1 cellular context compared by ENCODE assay signal in genomic region chr2:85458611-85459563, GRCh38.
TF ChIP-seq lines count a peak whose summit lies in the region.

No MANE protein-coding gene starts in this region.

TF ChIP-seq in H1, 55 proteins besides CTCF, POLR2A, EP300 and RAD21:
- 0 out of 2 replicates have a peak, but pooled peaks have one; percentile 12 for TF ChIP-seq POU5F1 (IDR thresholded peaks at IDR 0.05; ENCODE audit: low read depth, low read length)
- TF ChIP-seq ASH2L (IDR thresholded peaks at IDR 0.05; ENCODE audit: low read length), result peak; percentile 38
- peak; percentile 72; the same call in 1 of the 2 replicates for TF ChIP-seq TEAD4 (IDR thresholded peaks at IDR 0.05; ENCODE audit: low read depth, low read length)
- no peak for TF ChIP-seq CEBPB (IDR thresholded peaks at IDR 0.05; ENCODE audit: low read depth, low read length)
- peak; percentile 37; the same call in 1 of the 2 replicates for TF ChIP-seq SP1 (IDR thresholded peaks at IDR 0.05; ENCODE audit: low read depth, low read length)
- no peak for TF ChIP-seq E2F6 (IDR thresholded peaks at IDR 0.05)
- TF ChIP-seq HDAC2 (IDR thresholded peaks at IDR 0.05; ENCODE audit: borderline replicate concordance in 1 of 2, low read depth in 2 of 2, low read length in 2 of 2), result 0 out of 4 replicates have a peak, but pooled peaks of 1 of the 2 experiments have one; percentile 74
- 0 out of 2 replicates have a peak, but pooled peaks have one; percentile 67 for TF ChIP-seq TCF12 (IDR thresholded peaks at IDR 0.05; ENCODE audit: low read depth, low read length)
- TF ChIP-seq KDM1A (IDR thresholded peaks at IDR 0.05; ENCODE audit: borderline replicate concordance, low read length), result no peak
- TF ChIP-seq SIN3A (conservative IDR thresholded peaks at IDR 0.05 in 1 of 2, IDR thresholded peaks at IDR 0.05 in 1 of 2; ENCODE audit: low read depth in 1 of 2, low read length in 2 of 2), result 0 out of 4 replicates have a peak, but pooled peaks of 1 of the 2 experiments have one; percentile 60
- TF ChIP-seq RBBP5 (IDR thresholded peaks at IDR 0.05; ENCODE audit: borderline replicate concordance, low read depth, low read length), result no peak
- TF ChIP-seq GABPA (IDR thresholded peaks at IDR 0.05; ENCODE audit: borderline replicate concordance, insufficient read depth, low read length), result no peak
- TF ChIP-seq KDM4A (IDR thresholded peaks at IDR 0.05; ENCODE audit: low read depth, low read length, severe bottlenecking), result no peak
- no peak for TF ChIP-seq SRF (IDR thresholded peaks at IDR 0.05; ENCODE audit: low read depth, low read length)
- TF ChIP-seq YY1 (IDR thresholded peaks at IDR 0.05; ENCODE audit: low read depth, low read length), result no peak
- TF ChIP-seq CBX8 (IDR thresholded peaks at IDR 0.05; ENCODE audit: borderline replicate concordance, low read depth, low read length), result no peak
TF ChIP-seq in H1: peak in this region for 7.
